In genomic region chr11:1701041-1701807, GRCh38 we compare ENCODE assay signal across 12 cellular contexts.
A peak's percentile ranks its signal among the peaks of the same experiment; 100 is the strongest.
DNase-seq lines count a peak whose midpoint lies in the region; ATAC-seq lines count a peak whose summit lies in the region.
"Had no signal": no experiment of that assay in that cellular context is flagged by ENCODE, and none has a peak within 500 bp of the region (broad histone marks: within the 10 kb centered on the region; RNA-seq: fewer than 3 reads in every experiment).

No MANE protein-coding gene starts in this region.

- peaks cover 8 to 54% of the 10 kb centered on the region in 2 donors for H3K27me3 Mint-ChIP-seq in effector memory CD8-positive, alpha-beta T cell

- H3K4me3 Mint-ChIP-seq in effector memory CD8-positive, alpha-beta T cell: no peak overlapping the region

- no peaks in the 10 kb centered on the region for H3K36me3 Mint-ChIP-seq in effector memory CD8-positive, alpha-beta T cell (ENCODE audit: insufficient read depth)

- peak; percentile 66 for DNase-seq in activated CD8-positive, alpha-beta memory T cell treated with anti-CD3 and anti-CD28 coated beads for 24 hours
- no peak for DNase-seq in activated CD8-positive, alpha-beta memory T cell treated with anti-CD3 and anti-CD28 coated beads, Interleukin-2, amount 50 U/mL, for 4 hours
- DNase-seq in NCI-H69 (lab: John Stamatoyannopoulos, UW) (peak; percentile 51), AG08395 (ENCODE audit: low spot score) (no peak), cerebellar nuclear complex (lab: John Stamatoyannopoulos, UW) (no peak), NCI-H146 (lab: John Stamatoyannopoulos, UW) (no peak)
- no peak for DNase-seq in effector memory CD8-positive, alpha-beta T cell
- peak; percentile 48 for DNase-seq in stimulated activated naive CD8-positive, alpha-beta T cell treated with anti-CD3 and anti-CD28 coated beads, Interleukin-15, Interleukin-2, amounts not matched to agents 100 U/mL and 50 U/mL, for 24 hours
- DNase-seq: COR-L47, NCI-H187 treated with DMSO at 0.1 percent for 48 hours, NCI-H774, substantia nigra had no signal

- H3K9me3 Mint-ChIP-seq in effector memory CD8-positive, alpha-beta T cell: peaks cover 0 to 8% of the 10 kb centered on the region in 2 donors

- peak; percentile 19 for ATAC-seq in effector memory CD8-positive, alpha-beta T cell (replicated peaks)
- peak; percentile 80 for ATAC-seq in stimulated activated naive CD8-positive, alpha-beta T cell treated with anti-CD3 and anti-CD28 coated beads, Interleukin-15, Interleukin-2, amounts not matched to agents 100 U/mL and 50 U/mL, for 24 hours

- no peak overlapping the region for H3K27ac Mint-ChIP-seq in effector memory CD8-positive, alpha-beta T cell

- peaks cover 8 to 10% of the 10 kb centered on the region in 2 donors for H3K4me1 Mint-ChIP-seq in effector memory CD8-positive, alpha-beta T cell (ENCODE audit: low read depth in 2 of 2)

Comparison
In these comparisons a context has a peak if more than half of its experiments do, and no peak if none do; other contexts are left out.
1. DNase-seq: peak in activated CD8-positive, alpha-beta memory T cell treated with anti-CD3 and anti-CD28 coated beads for 24 hours (single experiment), NCI-H69 (single experiment) and stimulated activated naive CD8-positive, alpha-beta T cell treated with anti-CD3 and anti-CD28 coated beads, Interleukin-15, Interleukin-2, amounts not matched to agents 100 U/mL and 50 U/mL, for 24 hours (single experiment); none in activated CD8-positive, alpha-beta memory T cell treated with anti-CD3 and anti-CD28 coated beads, Interleukin-2, amount 50 U/mL, for 4 hours (single experiment), effector memory CD8-positive, alpha-beta T cell (0 of 3), AG08395 (single experiment), cerebellar nuclear complex (0 of 2) and NCI-H146 (single experiment).